In genomic region chr2:158969717-158970521, GRCh38 we compare ENCODE assay signal across 8 cellular contexts. TPM values are rescaled to one million over a fixed set of nuclear protein-coding genes. Genes with fewer than 3 reads are reported as not detected.
DNase-seq lines count a peak whose midpoint lies in the region; ATAC-seq, FAIRE-seq and TF ChIP-seq lines count a peak whose summit lies in the region.

No MANE protein-coding gene starts in this region.

- no peak overlapping the region for H3K14ac ChIP-seq in H1 (ENCODE audit: insufficient read length)

- H3K9me3 ChIP-seq in H1 (ENCODE audit: insufficient read depth in 2 of 2, low read depth in 1 of 2, low read length in 1 of 2) (no peaks in the 10 kb centered on the region), tibial nerve (no peaks in the 10 kb centered on the region)

- peaks cover 21% of the 10 kb centered on the region for H3K23me2 ChIP-seq in H1 (ENCODE audit: low read depth, low read length)

- peaks cover 0 to 10% of the 10 kb centered on the region in 2 experiments; a peak in 2 of 4 replicates for H3K79me2 ChIP-seq in H1 (ENCODE audit: control insufficient read depth in 1 of 2, insufficient read depth in 2 of 2, low read length in 2 of 2)
- H3K79me2 ChIP-seq in mesendoderm (ENCODE audit: control insufficient read depth, insufficient read depth, low read length), result no peaks in the 10 kb centered on the region

- H2BK15ac ChIP-seq in H1 (ENCODE audit: low read length) (no peak overlapping the region), mesendoderm (replicated peaks; ENCODE audit: low read depth) (no peak overlapping the region)

- 3% methylated on average over 27 of the region's 27 CpGs; no CpG with 5 or more reads in 1 of the 2 experiments for WGBS in H1 (ENCODE audit: extremely low coverage in 1 of 2, insufficient coverage in 1 of 2, insufficient read length in 1 of 2, insufficient replicate concordance in 2 of 2, low coverage in 1 of 2, low lambda C conversion rate in 2 of 2, missing lambda C conversion rate in 1 of 2), 2 experiments
- no CpG with 5 or more reads among the region's 27 CpGs for WGBS in mesendoderm (ENCODE audit: extremely low coverage, insufficient coverage, low lambda C conversion rate)
- WGBS in tibial nerve, 2 donors, result 1 to 4% methylated on average over 14 to 26 of the region's 27 CpGs

- H2AK5ac ChIP-seq in H1 (ENCODE audit: low read depth, low read length) (no peak overlapping the region), mesendoderm (ENCODE audit: low read length) (no peak overlapping the region)

- FAIRE-seq in H1 (lab: Jason Lieb, UNC), result no peak

- H4K8ac ChIP-seq in H1 (ENCODE audit: extremely low read depth, insufficient read depth, low read length) (peak overlapping the region; percentile 22; the same call in 1 of the 2 replicates), mesendoderm (ENCODE audit: low read depth, low read length) (no peak overlapping the region)

- H2AFZ ChIP-seq in H1 (ENCODE audit: low read length), result peak overlapping the region; percentile 81; the same call in 1 of the 2 replicates

- H3K27me3 ChIP-seq in H1 (replicated peaks in 1 of 4; ENCODE audit: control insufficient read depth in 3 of 4, extremely low read depth in 1 of 4, insufficient read depth in 3 of 4, low read length in 3 of 4) (peaks cover 5 to 54% (median 31%) of the 10 kb centered on the region in 4 experiments), mesendoderm (ENCODE audit: insufficient read depth, low read length, poor library complexity) (no peaks in the 10 kb centered on the region), tibial nerve (no peaks in the 10 kb centered on the region)

- H3K79me1 ChIP-seq in H1 (ENCODE audit: low read depth, low read length), result no peaks in the 10 kb centered on the region
- peaks cover 2% of the 10 kb centered on the region for H3K79me1 ChIP-seq in mesendoderm (ENCODE audit: low read length)

- H2BK120ac ChIP-seq in H1 (replicated peaks; ENCODE audit: low read depth, low read length), result no peak overlapping the region
- H2BK120ac ChIP-seq in mesendoderm (ENCODE audit: low read depth, low read length), result no peak overlapping the region

- no peak overlapping the region for H3K27ac ChIP-seq in H1 (ENCODE audit: low read depth, low read length)
- no peak overlapping the region for H3K27ac ChIP-seq in mesendoderm (ENCODE audit: low read depth, low read length)
- H3K27ac ChIP-seq in tibial nerve, result peak overlapping the region in 3 of 4 donors; percentile 90 to 97 (median 96)

- H3K4me2 ChIP-seq in H1 (ENCODE audit: insufficient read depth in 1 of 2, low read depth in 2 of 2, low read length in 2 of 2) (peak overlapping the region; percentile 93 to 97), mesendoderm (ENCODE audit: low read length) (peak overlapping the region; percentile 93)

- H3K18ac ChIP-seq in H1 (ENCODE audit: extremely low read depth, low read length), result 0 out of 2 replicates have a peak overlapping the region, but pooled peaks have one; percentile 51
- H3K18ac ChIP-seq in mesendoderm (ENCODE audit: low read length), result peak overlapping the region; percentile 82

- H3K4ac ChIP-seq in H1 (replicated peaks; ENCODE audit: insufficient read length, low read depth, low read length), result no peak overlapping the region
- no peak overlapping the region for H3K4ac ChIP-seq in mesendoderm (ENCODE audit: low read depth, low read length)

- peak; percentile 67 for DNase-seq in NCI-H82 (lab: John Stamatoyannopoulos, UW)
- no peak for DNase-seq in NCI-H82 treated with DMSO at 0.1 percent for 48 hours (lab: John Stamatoyannopoulos, UW; ENCODE audit: unreplicated experiment)
- peak; percentile 54 for DNase-seq in RPMI7951 (ENCODE audit: low read depth)
- no peak for DNase-seq in H1 (ENCODE audit: low read depth in 1 of 2, low spot score in 2 of 2)
- peak; percentile 63 for DNase-seq in mesendoderm
- DNase-seq in tibial nerve (ENCODE audit: low spot score in 2 of 2), result no peak

- H3K56ac ChIP-seq in H1 (replicated peaks; ENCODE audit: insufficient read length, low read depth, low read length) (no peak overlapping the region), mesendoderm (ENCODE audit: low read length) (peak overlapping the region; percentile 89)

- CTCF ChIA-PET in H1 (lab: Charles Lee; ENCODE audit: partially characterized antibody), result interaction anchor here (0.9 to 1.6 kb wide), 4 partner anchors 17 to 149 kb away, joined by 3 to 5 read pairs (median 4); no protein-coding TSS in a partner anchor

- peak overlapping the region; percentile 64 to 87 (median 69) for H3K4me3 ChIP-seq in H1 (ENCODE audit: extremely low read depth in 1 of 4, insufficient read depth in 2 of 4, low read depth in 3 of 4, low read length in 4 of 4)
- H3K4me3 ChIP-seq in mesendoderm (ENCODE audit: low read length), result peak overlapping the region; percentile 64
- peak overlapping the region; percentile 63 to 84 (median 78) for H3K4me3 ChIP-seq in tibial nerve

- no peak for ATAC-seq in GM18498 (IDR thresholded peaks at IDR 0.05; ENCODE audit: unreplicated experiment)
- no peak for ATAC-seq in GM18870 (IDR thresholded peaks at IDR 0.05; ENCODE audit: unreplicated experiment)

- TF ChIP-seq EP300 in H1 (IDR thresholded peaks at IDR 0.05; ENCODE audit: borderline replicate concordance in 1 of 2, low read depth in 2 of 2, low read length in 2 of 2), result no peak
- TF ChIP-seq EP300 in tibial nerve (IDR thresholded peaks at IDR 0.05), result peak in 1 of 2 donors; percentile 4

- no peaks in the 10 kb centered on the region for H3K36me3 ChIP-seq in H1 (ENCODE audit: control insufficient read depth in 2 of 4, insufficient read depth in 4 of 4, low read length in 3 of 4)
- no peaks in the 10 kb centered on the region for H3K36me3 ChIP-seq in mesendoderm (ENCODE audit: control insufficient read depth, insufficient read depth, low read length)
- no peaks in the 10 kb centered on the region for H3K36me3 ChIP-seq in tibial nerve

- H4K5ac ChIP-seq in H1 (ENCODE audit: insufficient read length, low read depth, low read length), result no peak overlapping the region
- H4K5ac ChIP-seq in mesendoderm (ENCODE audit: low read length), result no peak overlapping the region

- no peak overlapping the region for H2BK20ac ChIP-seq in H1 (ENCODE audit: low read length)

- TF ChIP-seq CTCF in H1 (IDR thresholded peaks at IDR 0.05; ENCODE audit: control extremely low read depth in 1 of 3, insufficient read depth in 1 of 3, low read depth in 1 of 3, low read length in 3 of 3) (no peak), tibial nerve (IDR thresholded peaks at IDR 0.05) (no peak)

- peaks cover 3 to 8% of the 10 kb centered on the region in 2 experiments for H4K20me1 ChIP-seq in H1 (replicated peaks in 1 of 2; ENCODE audit: control insufficient read depth in 1 of 2, insufficient read depth in 2 of 2, low read length in 2 of 2)

- H3K9ac ChIP-seq in H1 (replicated peaks in 1 of 4; ENCODE audit: extremely low read depth in 1 of 4, low read depth in 3 of 4, low read length in 3 of 4) (no peak overlapping the region; a peak in 1 of 7 replicates), mesendoderm (ENCODE audit: low read length) (peak overlapping the region; percentile 75)

- H3K4me1 ChIP-seq in H1 (replicated peaks in 1 of 4; ENCODE audit: control insufficient read depth in 3 of 4, insufficient read depth in 4 of 4, low read length in 3 of 4), result peaks cover 0 to 6% (median 2%) of the 10 kb centered on the region in 4 experiments; a peak in 5 of 7 replicates
- no peaks in the 10 kb centered on the region for H3K4me1 ChIP-seq in mesendoderm (ENCODE audit: control insufficient read depth, low read depth, low read length)
- H3K4me1 ChIP-seq in tibial nerve, result peaks cover 0 to 47% (median 15%) of the 10 kb centered on the region in 4 donors

- no peak overlapping the region for H4K91ac ChIP-seq in H1 (replicated peaks; ENCODE audit: insufficient read length, low read length)

- H2BK5ac ChIP-seq in H1 (ENCODE audit: low read depth, low read length) (no peak overlapping the region), mesendoderm (ENCODE audit: low read length) (no peak overlapping the region)

- no peak; a peak in 1 of 4 replicates for TF ChIP-seq RAD21 in H1 (IDR thresholded peaks at IDR 0.05 in 1 of 2, conservative IDR thresholded peaks at IDR 0.05 in 1 of 2; ENCODE audit: low read depth in 2 of 2, low read length in 2 of 2)

- POLR2A ChIA-PET in H1 (lab: Charles Lee; ENCODE audit: partially characterized antibody), result interaction anchor here (0.6 to 1.1 kb wide), 4 partner anchors 16 to 742 kb away, joined by 3 to 4 read pairs (median 4); partner anchors contain the start of gene MARCHF7

- 0 out of 2 replicates have a peak overlapping the region, but pooled peaks have one; percentile 45 for H2BK12ac ChIP-seq in H1 (ENCODE audit: low read depth, low read length)

- TF ChIP-seq POLR2A in H1 (IDR thresholded peaks at IDR 0.05; ENCODE audit: control extremely low read depth in 1 of 2, low read depth in 2 of 2, low read length in 2 of 2) (no peak), tibial nerve (IDR thresholded peaks at IDR 0.05) (no peak)

- H3K23ac ChIP-seq in H1 (ENCODE audit: insufficient read length) (no peak overlapping the region), mesendoderm (ENCODE audit: low read length) (peak overlapping the region; percentile 59)

TF ChIP-seq in H1, 55 proteins besides CTCF, POLR2A, EP300 and RAD21 (continues in another document):
- TF ChIP-seq KDM4A (IDR thresholded peaks at IDR 0.05; ENCODE audit: low read depth, low read length, severe bottlenecking), result peak; percentile 15
- no peak for TF ChIP-seq TEAD4 (IDR thresholded peaks at IDR 0.05; ENCODE audit: low read depth, low read length)
- TF ChIP-seq JUND (IDR thresholded peaks at IDR 0.05; ENCODE audit: low read length), result no peak
- no peak for TF ChIP-seq CHD2 (IDR thresholded peaks at IDR 0.05; ENCODE audit: low read length)
- TF ChIP-seq ATF3 (IDR thresholded peaks at IDR 0.05; ENCODE audit: insufficient read depth, low read depth, low read length), result no peak
- TF ChIP-seq FOSL1 (IDR thresholded peaks at IDR 0.05; ENCODE audit: insufficient read depth, low read depth, low read length), result no peak
- no peak for TF ChIP-seq PHF8 (conservative IDR thresholded peaks at IDR 0.05; ENCODE audit: low read depth, low read length)

RNA-seq across cellular contexts. Expression of gene TANC1, which starts 1.5 kb away (rescaled TPM):
- total RNA-seq in RPMI7951 (2014; rRNA removed; shearing (Covaris generic)), result 19.3 and 24.4 TPM in 2 replicates
- 7.6 and 7.8 TPM in 2 replicates for total RNA-seq in H1 (2021; fragmentation: NEBNext Ultra II Directional; extraction: Animal tissue kit (Norgen Biotek cat#: 25700))
- polyA plus RNA-seq in H1 (2011; rRNA removed), result 3.8 and 4.1 TPM in 2 replicates
- 5.0 TPM for polyA plus RNA-seq in H1 (2011; cell fraction: cytosol; rRNA removed)
- 10.8 TPM for polyA plus RNA-seq in H1 (2011; cell fraction: nucleus; rRNA removed)
- 3.7 to 4.5 TPM (median 3.9 TPM) in 4 replicates for polyA plus RNA-seq in H1 (2012, experiment 1 of 2)
- polyA plus RNA-seq in H1 (2012, experiment 2 of 2), result 0.41 TPM
- polyA plus RNA-seq in H1 (2013, experiment 1 of 2), result 3.0 TPM
- 2.5 TPM for polyA plus RNA-seq in H1 (2013, experiment 2 of 2)
- polyA minus RNA-seq in H1 (2011; rRNA and poly(A)+ RNA removed), result 18.5 and 20.6 TPM in 2 replicates
- polyA minus RNA-seq in H1 (2011; cell fraction: cytosol; rRNA and poly(A)+ RNA removed), result 9.2 TPM
- 19.9 TPM for polyA minus RNA-seq in H1 (2011; cell fraction: nucleus; rRNA and poly(A)+ RNA removed)
- 2.6 TPM for polyA plus RNA-seq in mesendoderm (2013, experiment 1 of 2)
- 2.8 TPM for polyA plus RNA-seq in mesendoderm (2013, experiment 2 of 2)
- 10 to 100 TPM; 43.5 to 66.3 (median 57.6) TPM for total RNA-seq in tibial nerve

Comparison
In these comparisons a context has a peak if more than half of its experiments do, and no peak if none do; other contexts are left out.
1. DNase-seq: peak in NCI-H82 (single experiment), RPMI7951 (single experiment) and mesendoderm (single experiment); none in NCI-H82 treated with DMSO at 0.1 percent for 48 hours (single experiment), H1 (0 of 2) and tibial nerve (0 of 2).
2. H3K27ac ChIP-seq: peak in tibial nerve (3 of 4); none in H1 (single experiment) and mesendoderm (single experiment).
3. Peak in every context shown above with its lines, with median percentiles within 50 percentile points of each other: H3K4me3 ChIP-seq.